Comparison of ENCODE assay signal across 7 cellular contexts in genomic region chr1:8818325-8818775, GRCh38. TPM values are rescaled to one million over a fixed set of nuclear protein-coding genes. Genes with fewer than 3 reads are reported as not detected.
DNase-seq lines count a peak whose midpoint lies in the region; TF ChIP-seq lines count a peak whose summit lies in the region.

No MANE protein-coding gene starts in this region.

- peaks cover 3% of the 10 kb centered on the region for H3K4me1 ChIP-seq in prostate gland (replicated peaks)

- TF ChIP-seq CTCF in prostate gland (IDR thresholded peaks at IDR 0.05), result no peak

- DNase-seq in Daoy (ENCODE audit: low read depth) (peak; percentile 85), LoVo (ENCODE audit: low spot score) (peak; percentile 66), foreskin melanocyte (peak; percentile 70), prostate gland (ENCODE audit: low spot score) (peak; percentile 47), occipital lobe (lab: John Stamatoyannopoulos, UW) (no peak)
- peak; percentile 40 for DNase-seq in activated CD8-positive, alpha-beta memory T cell treated with anti-CD3 and anti-CD28 coated beads, Interleukin-2, amount 50 U/mL, for 4 hours
- DNase-seq in effector CD8-positive, alpha-beta T cell (lab: John Stamatoyannopoulos, UW), result no peak

- H3K4me3 ChIP-seq in prostate gland, result peak overlapping the region; percentile 85

- no peaks in the 10 kb centered on the region for H3K27me3 ChIP-seq in prostate gland (replicated peaks; ENCODE audit: insufficient read depth)

- WGBS in prostate gland, result 16% methylated on average over 4 of the region's 4 CpGs

- no peaks in the 10 kb centered on the region for H3K36me3 ChIP-seq in prostate gland

- no peak for TF ChIP-seq POLR2A in prostate gland (IDR thresholded peaks at IDR 0.05)

- intact Hi-C loops in prostate gland (cut with DNase I), result no loop called here

- peak overlapping the region; percentile 94 to 97 for H3K27ac ChIP-seq in prostate gland

- H3K9me3 ChIP-seq in prostate gland, result no peaks in the 10 kb centered on the region

RNA-seq across cellular contexts. Expression of gene RERE, which starts 0.9 kb away (rescaled TPM):
- 14.9 and 33.6 TPM in 2 replicates for total RNA-seq in Daoy (2014; rRNA removed; shearing (Covaris generic))
- total RNA-seq in prostate gland (100 to 1,000 TPM; 207 to 322 TPM), occipital lobe (1,292 TPM)

Comparison
In these comparisons a context has a peak if more than half of its experiments do, and no peak if none do; other contexts are left out.
1. DNase-seq: peak in Daoy (single experiment), LoVo (single experiment), activated CD8-positive, alpha-beta memory T cell treated with anti-CD3 and anti-CD28 coated beads, Interleukin-2, amount 50 U/mL, for 4 hours (single experiment), foreskin melanocyte (single experiment) and prostate gland (single experiment); none in effector CD8-positive, alpha-beta T cell (single experiment) and occipital lobe (single experiment).